8 cellular contexts compared by ENCODE assay signal in the genomic region with DNA sequence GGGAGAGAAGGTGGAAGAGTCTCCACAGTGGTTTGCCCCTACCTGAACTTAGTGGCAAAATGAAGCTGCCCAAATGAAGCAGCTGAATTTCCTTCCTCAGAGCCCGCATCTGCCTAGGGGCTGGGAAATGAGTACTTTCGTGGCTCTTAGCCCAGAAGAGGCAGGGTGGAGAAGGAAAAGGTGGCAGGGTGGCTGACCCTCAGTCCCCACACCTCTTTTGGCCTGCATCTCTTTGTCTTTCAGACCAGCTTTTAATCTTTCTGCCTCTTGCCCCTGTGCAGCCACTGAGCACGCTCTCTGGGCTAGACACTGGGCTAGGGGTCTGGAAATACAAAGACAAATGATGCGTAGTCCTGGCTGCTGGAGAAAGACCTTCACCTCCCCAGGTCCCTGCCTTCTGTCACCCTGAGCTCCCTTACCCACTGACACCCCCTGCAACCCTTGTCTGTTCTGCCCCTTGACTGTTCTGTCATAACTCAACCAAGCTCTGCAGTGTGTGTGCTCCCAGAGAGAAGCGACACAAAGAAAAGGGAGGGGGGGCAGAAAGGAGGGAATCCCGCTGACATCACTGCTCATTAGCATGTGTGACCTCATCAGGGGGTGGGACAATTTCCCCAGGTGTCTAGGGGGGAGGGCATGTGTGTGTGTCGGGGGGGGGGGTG. TPM values are rescaled to one million over a fixed set of nuclear protein-coding genes. Genes with fewer than 3 reads are reported as not detected.
A peak's percentile ranks its signal among the peaks of the same experiment; 100 is the strongest.
DNase-seq lines count a peak whose midpoint lies in the region; ATAC-seq and TF ChIP-seq lines count a peak whose summit lies in the region.

No MANE protein-coding gene starts in this region.

- no peak for TF ChIP-seq CTCF in HFFc6 (IDR thresholded peaks at IDR 0.05)
- no peak for TF ChIP-seq CTCF in coronary artery (IDR thresholded peaks at IDR 0.05)

- peak; percentile 79 for DNase-seq in AG08396 (ENCODE audit: low spot score)
- peak; percentile 45 for DNase-seq in HFFc6
- peak; percentile 31 for DNase-seq in T follicular helper cell (ENCODE audit: low read depth)
- peak; percentile 11 for DNase-seq in fibroblast of gingiva (ENCODE audit: low read depth)
- peak; percentile 21 for DNase-seq in pons (ENCODE audit: low spot score)
- no peak for DNase-seq in RKO (ENCODE audit: low spot score)
- no peak for DNase-seq in coronary artery (ENCODE audit: low spot score)

- no peak for ATAC-seq in GM18517 (IDR thresholded peaks at IDR 0.05; ENCODE audit: unreplicated experiment)

- H3K4me3 ChIP-seq in coronary artery = no peak overlapping the region

- peaks cover 11% of the 10 kb centered on the region; the same call in 1 of the 2 replicates for H3K36me3 Mint-ChIP-seq in HFFc6 (ENCODE audit: low read depth)

- no peak overlapping the region for H3K27ac ChIP-seq in coronary artery

- peaks cover 33% of the 10 kb centered on the region for H3K4me1 Mint-ChIP-seq in HFFc6 (ENCODE audit: low read depth)

- H3K4me3 Mint-ChIP-seq in HFFc6 = no peak overlapping the region; the same call in 1 of the 2 replicates

- no peaks in the 10 kb centered on the region for H3K9me3 Mint-ChIP-seq in HFFc6

- no peak overlapping the region for H3K27ac Mint-ChIP-seq in HFFc6

- peaks cover 3% of the 10 kb centered on the region for H3K27me3 Mint-ChIP-seq in HFFc6 (ENCODE audit: insufficient read depth)

RNA-seq across cellular contexts. Expression of a gene that starts 0.4 kb away (rescaled TPM):
- total RNA-seq in HFFc6 (2021; fragmentation: NEBNext Ultra II Directional; extraction: Animal tissue kit (Norgen Biotek cat#: 25700)) = under 1 TPM in 4 of 6 experiments, not detected in 2; 0.09 to 0.17 (median 0.14) TPM

RNA-seq across cellular contexts. Expression of a gene that starts 11.1 kb away (rescaled TPM):
- 100 to 1,000 TPM; 168 to 226 (median 186) TPM for total RNA-seq in HFFc6 (2021; fragmentation: NEBNext Ultra II Directional; extraction: Animal tissue kit (Norgen Biotek cat#: 25700))

RNA-seq across cellular contexts. Expression of a gene that starts 36.3 kb away (rescaled TPM):
- total RNA-seq in HFFc6 (2021; fragmentation: NEBNext Ultra II Directional; extraction: Animal tissue kit (Norgen Biotek cat#: 25700)) = 10 to 100 TPM; 43.5 to 56.8 (median 52.2) TPM

RNA-seq across cellular contexts. Expression of a gene that starts 46.3 kb away (rescaled TPM):
- total RNA-seq in HFFc6 (2021; fragmentation: NEBNext Ultra II Directional; extraction: Animal tissue kit (Norgen Biotek cat#: 25700)) = 100 to 1,000 TPM; 284 to 322 (median 298) TPM

RNA-seq across cellular contexts. Expression of a gene that starts 46.5 kb away (rescaled TPM):
- 100 to 1,000 TPM; 102 to 125 (median 110) TPM for total RNA-seq in HFFc6 (2021; fragmentation: NEBNext Ultra II Directional; extraction: Animal tissue kit (Norgen Biotek cat#: 25700))

Comparison
In these comparisons a context has a peak if more than half of its experiments do, and no peak if none do; other contexts are left out.
1. DNase-seq: peak in AG08396 (single experiment), HFFc6 (single experiment), T follicular helper cell (single experiment), fibroblast of gingiva (single experiment) and pons (single experiment); none in RKO (single experiment) and coronary artery (single experiment).